18 cellular contexts compared by ENCODE assay signal in the genomic region with DNA sequence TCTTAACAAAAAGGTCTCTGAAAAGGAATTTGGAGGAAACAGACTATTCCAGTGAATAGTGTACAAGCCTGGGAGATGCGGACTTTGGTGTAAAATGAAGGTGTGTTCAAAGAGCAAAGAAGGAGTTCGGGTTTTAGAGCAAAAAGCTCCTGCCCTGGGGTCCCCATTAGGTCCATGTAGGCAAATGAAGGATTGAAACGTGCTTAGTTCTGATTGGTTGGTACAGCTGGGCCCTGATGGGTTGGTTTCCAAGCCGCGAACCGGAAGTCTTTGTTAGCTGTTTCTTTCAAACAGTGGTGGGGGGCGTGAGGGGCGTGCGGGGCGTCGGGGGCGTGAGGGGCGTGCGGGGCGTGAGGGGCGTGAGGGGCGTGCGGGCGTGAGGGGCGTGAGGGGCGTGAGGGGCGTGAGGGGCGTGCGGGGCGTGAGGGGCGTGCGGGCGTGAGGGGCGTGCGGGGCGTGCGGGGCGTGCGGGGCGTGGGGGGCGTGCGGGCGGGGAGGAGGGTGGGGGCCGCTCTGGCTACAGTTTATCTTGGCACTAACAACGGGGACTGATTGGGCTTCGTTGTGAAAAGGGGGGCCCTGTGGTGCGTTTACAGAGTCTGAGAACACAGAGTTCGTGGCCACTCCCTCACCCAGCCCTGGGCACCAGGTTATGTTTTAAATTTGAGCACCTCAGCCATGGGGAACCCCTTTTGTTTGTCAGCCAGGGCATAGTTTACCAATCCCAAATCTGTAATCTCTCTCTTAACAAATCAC. TPM values are rescaled to one million over a fixed set of nuclear protein-coding genes. Genes with fewer than 3 reads are reported as not detected.
DNase-seq lines count a peak whose midpoint lies in the region; ATAC-seq and TF ChIP-seq lines count a peak whose summit lies in the region.
"Had no signal": no experiment of that assay in that cellular context is flagged by ENCODE, and none has a peak within 500 bp of the region (broad histone marks: within the 10 kb centered on the region; RNA-seq: fewer than 3 reads in every experiment).

No MANE protein-coding gene starts in this region.

- TF ChIP-seq CTCF in activated CD8-positive, alpha-beta T cell treated with anti-CD3 and anti-CD28 coated beads for 36 hours (IDR thresholded peaks at IDR 0.05): no peak
- TF ChIP-seq CTCF in mesothelial cell of epicardium (IDR thresholded peaks at IDR 0.05; ENCODE audit: unreplicated experiment) (no peak), type B pancreatic cell (conservative IDR thresholded peaks at IDR 0.05) (no peak)

- peaks cover 15% of the 10 kb centered on the region for H3K4me1 Mint-ChIP-seq in stimulated activated naive CD8-positive, alpha-beta T cell treated with anti-CD3 and anti-CD28 coated beads, Interleukin-15, amount 100 ng/mL, for 72 hours
- H3K4me1 Mint-ChIP-seq in activated CD8-positive, alpha-beta T cell treated with anti-CD3 and anti-CD28 coated beads for 36 hours (ENCODE audit: low read depth): peaks cover 4% of the 10 kb centered on the region
- H3K4me1 Mint-ChIP-seq in mesothelial cell of epicardium (peaks cover 4% of the 10 kb centered on the region), type B pancreatic cell (ENCODE audit: unreplicated experiment) (peaks cover 12% of the 10 kb centered on the region)
- H3K4me1 Mint-ChIP-seq: CD14-positive monocyte had no signal

- CTCF ChIA-PET in activated CD8-positive, alpha-beta T cell treated with anti-CD3 and anti-CD28 coated beads for 36 hours (lab: Charles Lee): interaction anchor here (1.0 to 1.3 kb wide), 2 partner anchors 10 to 129 kb away, joined by 3 read pairs; no protein-coding TSS in a partner anchor

- POLR2A ChIA-PET in activated CD8-positive, alpha-beta T cell treated with anti-CD3 and anti-CD28 coated beads for 36 hours (lab: Charles Lee): no interaction called here

- H3K9me3 Mint-ChIP-seq in stimulated activated naive CD8-positive, alpha-beta T cell treated with anti-CD3 and anti-CD28 coated beads, Interleukin-15, amount 100 ng/mL, for 72 hours: no peaks in the 10 kb centered on the region
- no peaks in the 10 kb centered on the region for H3K9me3 Mint-ChIP-seq in activated CD8-positive, alpha-beta T cell treated with anti-CD3 and anti-CD28 coated beads for 36 hours
- H3K9me3 Mint-ChIP-seq in mesothelial cell of epicardium (peaks cover 11% of the 10 kb centered on the region), type B pancreatic cell (no peaks in the 10 kb centered on the region)
- H3K9me3 Mint-ChIP-seq: activated T-helper 2 cell treated with anti-CD3 and anti-CD28 coated beads, Interferon-gamma antibody, Interleukin-2, Interleukin-4, amounts not matched to agents 10 μg/mL and 5 μg/mL and 100 μg/mL, durations not matched to agents 14 hours and 24 hours and 36 hours; dendritic cell treated with granulocyte-macrophage colony-stimulating factor and Interleukin-4, amounts not matched to agents 40 ng/mL and 50 ng/mL, for 4 days had no signal

- no peaks in the 10 kb centered on the region for H3K36me3 Mint-ChIP-seq in activated CD8-positive, alpha-beta T cell treated with anti-CD3 and anti-CD28 coated beads for 36 hours (ENCODE audit: low read depth)
- peaks cover 8% of the 10 kb centered on the region for H3K36me3 Mint-ChIP-seq in mesothelial cell of epicardium
- H3K36me3 Mint-ChIP-seq in type B pancreatic cell: no peaks in the 10 kb centered on the region
- H3K36me3 Mint-ChIP-seq: CD14-positive monocyte had no signal

- intact Hi-C loops in activated CD8-positive, alpha-beta T cell treated with anti-CD3 and anti-CD28 coated beads for 36 hours (cut with micrococcal nuclease): no loop called here

- DNase-seq in stimulated activated naive CD8-positive, alpha-beta T cell treated with anti-CD3 and anti-CD28 coated beads, Interleukin-15, amount 100 ng/mL, for 72 hours: no peak
- no peak for DNase-seq in stimulated activated naive CD8-positive, alpha-beta T cell treated with anti-CD3 and anti-CD28 coated beads, Interleukin-15, Interleukin-2, amounts not matched to agents 100 U/mL and 50 U/mL, for 24 hours
- no peak for DNase-seq in activated CD8-positive, alpha-beta T cell treated with anti-CD3 and anti-CD28 coated beads for 36 hours
- DNase-seq in mesothelial cell of epicardium (ENCODE audit: low spot score in 2 of 2, unreplicated experiment in 2 of 2) (no peak), type B pancreatic cell (ENCODE audit: extremely low spot score, unreplicated experiment) (no peak), Kasumi-1 (lab: John Stamatoyannopoulos, UW) (no peak)
- DNase-seq: ACHN, thyroid gland had no signal

- H3K27me3 Mint-ChIP-seq in stimulated activated naive CD8-positive, alpha-beta T cell treated with anti-CD3 and anti-CD28 coated beads, Interleukin-15, amount 100 ng/mL, for 72 hours: peaks cover 7% of the 10 kb centered on the region
- H3K27me3 Mint-ChIP-seq in activated CD8-positive, alpha-beta T cell treated with anti-CD3 and anti-CD28 coated beads for 36 hours: peaks cover 2% of the 10 kb centered on the region
- H3K27me3 Mint-ChIP-seq in mesothelial cell of epicardium (ENCODE audit: low read depth) (no peaks in the 10 kb centered on the region), type B pancreatic cell (peaks cover 3% of the 10 kb centered on the region)

- peak overlapping the region in 1 of 2 donors; percentile 41 for H3K27ac Mint-ChIP-seq in stimulated activated naive CD8-positive, alpha-beta T cell treated with anti-CD3 and anti-CD28 coated beads, Interleukin-15, amount 100 ng/mL, for 72 hours
- H3K27ac Mint-ChIP-seq in activated CD8-positive, alpha-beta T cell treated with anti-CD3 and anti-CD28 coated beads for 36 hours: no peak overlapping the region
- H3K27ac Mint-ChIP-seq in mesothelial cell of epicardium (no peak overlapping the region), type B pancreatic cell (peak overlapping the region; percentile 62)
- H3K27ac Mint-ChIP-seq: activated T-helper 2 cell treated with anti-CD3 and anti-CD28 coated beads, Interferon-gamma antibody, Interleukin-2, Interleukin-4, amounts not matched to agents 10 μg/mL and 5 μg/mL and 100 μg/mL, durations not matched to agents 14 hours and 24 hours and 36 hours; dendritic cell treated with granulocyte-macrophage colony-stimulating factor and Interleukin-4, amounts not matched to agents 40 ng/mL and 50 ng/mL, for 4 days; stimulated activated naive B cell treated with anti-CD40 and anti-IgM and Interleukin-4, amounts not matched to agents 10 μg/mL and 1 μg/mL and 100 μg/mL, for 72 hours had no signal

- peak; percentile 47 for ATAC-seq in stimulated activated naive CD8-positive, alpha-beta T cell treated with anti-CD3 and anti-CD28 coated beads, Interleukin-15, amount 100 ng/mL, for 72 hours
- ATAC-seq in stimulated activated naive CD8-positive, alpha-beta T cell treated with anti-CD3 and anti-CD28 coated beads, Interleukin-15, Interleukin-2, amounts not matched to agents 100 U/mL and 50 U/mL, for 24 hours: no peak
- ATAC-seq in activated CD8-positive, alpha-beta T cell treated with anti-CD3 and anti-CD28 coated beads for 36 hours: peak; percentile 7
- no peak for ATAC-seq in HG02981 (IDR thresholded peaks at IDR 0.05; ENCODE audit: unreplicated experiment)
- ATAC-seq in GM19035 (IDR thresholded peaks at IDR 0.05; ENCODE audit: unreplicated experiment): no peak

- H3K4me3 Mint-ChIP-seq in stimulated activated naive CD8-positive, alpha-beta T cell treated with anti-CD3 and anti-CD28 coated beads, Interleukin-15, amount 100 ng/mL, for 72 hours: peak overlapping the region in 1 of 2 donors; percentile 65
- peak overlapping the region; percentile 78 for H3K4me3 Mint-ChIP-seq in activated CD8-positive, alpha-beta T cell treated with anti-CD3 and anti-CD28 coated beads for 36 hours
- H3K4me3 Mint-ChIP-seq in mesothelial cell of epicardium (peak overlapping the region; percentile 85), type B pancreatic cell (peak overlapping the region; percentile 92)
- H3K4me3 Mint-ChIP-seq: dendritic cell treated with granulocyte-macrophage colony-stimulating factor and Interleukin-4, amounts not matched to agents 40 ng/mL and 50 ng/mL, for 4 days had no signal

RNA-seq across cellular contexts. Expression of gene LRRC3, which starts 29.4 kb away (rescaled TPM):
- 1 to 10 TPM; 1.8 to 1.9 TPM for total RNA-seq in activated CD8-positive, alpha-beta T cell treated with anti-CD3 and anti-CD28 coated beads for 36 hours
- total RNA-seq in mesothelial cell of epicardium (10.9 to 11.9 TPM (median 11.8 TPM) in 3 replicates), type B pancreatic cell (ENCODE audit: low replicate concordance) (6.4 and 8.7 TPM in 2 replicates)

RNA-seq across cellular contexts. Expression of gene KRTAP10-1, which starts 55.3 kb away (rescaled TPM):
- not detected for total RNA-seq in activated CD8-positive, alpha-beta T cell treated with anti-CD3 and anti-CD28 coated beads for 36 hours
- total RNA-seq in mesothelial cell of epicardium (not detected in 3 replicates), type B pancreatic cell (ENCODE audit: low replicate concordance) (not detected in 2 replicates)
- total RNA-seq: activated T-helper 2 cell treated with anti-CD3 and anti-CD28 coated beads, Interferon-gamma antibody, Interleukin-2, Interleukin-4, amounts not matched to agents 10 μg/mL and 5 μg/mL and 100 μg/mL, durations not matched to agents 14 hours and 24 hours and 36 hours; left lung; mononuclear cell; omental fat pad; sciatic nerve; thyroid gland had no signal

Comparison
In these comparisons a context has a peak if more than half of its experiments do, and no peak if none do; other contexts are left out.
1. ATAC-seq: peak in stimulated activated naive CD8-positive, alpha-beta T cell treated with anti-CD3 and anti-CD28 coated beads, Interleukin-15, amount 100 ng/mL, for 72 hours (single experiment) and activated CD8-positive, alpha-beta T cell treated with anti-CD3 and anti-CD28 coated beads for 36 hours (single experiment); none in stimulated activated naive CD8-positive, alpha-beta T cell treated with anti-CD3 and anti-CD28 coated beads, Interleukin-15, Interleukin-2, amounts not matched to agents 100 U/mL and 50 U/mL, for 24 hours (single experiment), HG02981 (single experiment) and GM19035 (single experiment).